16 cellular contexts compared by ENCODE assay signal in the genomic region with DNA sequence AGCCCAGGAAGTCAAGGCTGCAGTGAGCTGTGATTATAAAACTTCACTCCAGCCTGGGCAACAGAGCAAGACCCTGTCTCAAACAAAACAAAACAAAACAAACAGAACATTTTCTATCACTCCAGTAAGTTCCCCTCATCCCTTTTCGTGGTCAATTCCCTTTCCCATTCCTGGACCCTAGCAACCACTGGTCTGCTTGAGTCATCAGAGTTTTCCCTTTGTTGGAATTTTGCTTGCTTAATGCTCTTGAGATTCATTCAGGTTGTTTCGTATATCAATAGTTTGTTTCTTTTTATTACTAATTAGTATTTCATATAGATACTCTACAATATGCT.
DNase-seq lines count a peak whose midpoint lies in the region; ATAC-seq, FAIRE-seq and TF ChIP-seq lines count a peak whose summit lies in the region.
"Had no signal": no experiment of that assay in that cellular context is flagged by ENCODE, and none has a peak within 500 bp of the region (broad histone marks: within the 10 kb centered on the region; RNA-seq: fewer than 3 reads in every experiment).

No MANE protein-coding gene starts in this region.

- POLR2A ChIA-PET in PC-3 (lab: Charles Lee; ENCODE audit: unreplicated experiment): no interaction called here

- CTCF ChIA-PET in PC-3 (lab: Charles Lee): interaction anchor here (0.6 kb wide), 1 partner anchor 77 kb away, joined by 3 read pairs; no protein-coding TSS in a partner anchor

- no peaks in the 10 kb centered on the region for H3K79me1 ChIP-seq in H9 (ENCODE audit: insufficient read depth, low read depth, low read length, poor library complexity, severe bottlenecking)

- no peak overlapping the region for H3K23ac ChIP-seq in H9 (ENCODE audit: insufficient read length, low read depth, low read length)

- no peak for TF ChIP-seq EP300 in neural cell (conservative IDR thresholded peaks at IDR 0.05; ENCODE audit: poor library complexity, severe bottlenecking)

- intact Hi-C loops in PC-3 (cut with micrococcal nuclease): no loop called here
- intact Hi-C loops in kidney (cut with DNase I): no loop called here

- H3K9me3 Mint-ChIP-seq in stimulated activated naive B cell treated with anti-CD40 and anti-IgM and Interleukin-4, amounts not matched to agents 10 μg/mL and 1 μg/mL and 100 μg/mL, for 72 hours: peaks cover 0 to 2% of the 10 kb centered on the region in 2 donors
- H3K9me3 Mint-ChIP-seq in H9: no peaks in the 10 kb centered on the region; a peak in 1 of 5 replicates
- H3K9me3 Mint-ChIP-seq: CD4-positive, alpha-beta memory T cell had no signal

- H3K27ac ChIP-seq in PC-3 (ENCODE audit: low read length) (peak overlapping the region; percentile 57), neural cell (ENCODE audit: low read length) (peak overlapping the region; percentile 94), kidney (ENCODE audit: low read depth in 2 of 2, low read length in 2 of 2) (no peak overlapping the region), H9 (ENCODE audit: insufficient read length, low read depth, low read length) (no peak overlapping the region)
- H3K27ac ChIP-seq: BLaER1 had no signal

- no peak overlapping the region for H4K8ac ChIP-seq in H9 (replicated peaks; ENCODE audit: insufficient read length, low read depth, low read length)

- H3F3A ChIP-seq in PC-3 (ENCODE audit: low read length, unreplicated experiment): peaks cover 10% of the 10 kb centered on the region
- H3F3A ChIP-seq in neural cell (ENCODE audit: insufficient read depth, low read length, poor library complexity, severe bottlenecking): no peaks in the 10 kb centered on the region

- H3K14ac ChIP-seq in H9 (ENCODE audit: insufficient read depth, low read length): no peak overlapping the region

- no peak overlapping the region for H3K18ac ChIP-seq in H9 (ENCODE audit: insufficient read length, low read depth, low read length)

- H3K4ac ChIP-seq in H9 (ENCODE audit: low read depth, low read length): no peak overlapping the region

- H2BK15ac ChIP-seq in H9 (ENCODE audit: low read depth, low read length): no peak overlapping the region

- H4K91ac ChIP-seq in H9 (ENCODE audit: insufficient read length, low read depth, low read length): no peak overlapping the region

- H3K9me3 ChIP-seq in PC-3 (ENCODE audit: low read length) (no peaks in the 10 kb centered on the region), neural cell (ENCODE audit: low read length) (no peaks in the 10 kb centered on the region), kidney (ENCODE audit: control insufficient read depth in 1 of 2, low read length in 2 of 2) (no peaks in the 10 kb centered on the region), H9 (ENCODE audit: control insufficient read depth, low read depth, low read length) (no peaks in the 10 kb centered on the region)
- H3K9me3 ChIP-seq: BLaER1 had no signal

- H3K4me3 ChIP-seq in PC-3 (ENCODE audit: low read length) (no peak overlapping the region), astrocyte of the spinal cord (ENCODE audit: low read depth, low read length) (no peak overlapping the region), neural cell (ENCODE audit: low read length) (no peak overlapping the region), kidney (ENCODE audit: low read length in 2 of 2) (no peak overlapping the region)
- H3K4me3 ChIP-seq: BLaER1 had no signal

- no peak overlapping the region for H2BK12ac ChIP-seq in H9 (ENCODE audit: insufficient read length, low read depth, low read length)

- H3K4me1 ChIP-seq in PC-3 (ENCODE audit: insufficient read depth, low read length) (peaks cover 52% of the 10 kb centered on the region), kidney (ENCODE audit: control insufficient read depth in 1 of 2, insufficient read depth in 1 of 2, low read depth in 1 of 2, low read length in 2 of 2) (no peaks in the 10 kb centered on the region), H9 (ENCODE audit: insufficient read depth, low read length) (no peaks in the 10 kb centered on the region)
- H3K4me1 ChIP-seq: BLaER1 had no signal

- H4K20me1 ChIP-seq in PC-3 (ENCODE audit: low read length) (peaks cover 4% of the 10 kb centered on the region; the same call in 1 of the 2 replicates), neural cell (ENCODE audit: insufficient read depth) (no peaks in the 10 kb centered on the region), H9 (ENCODE audit: control insufficient read depth, insufficient read depth, insufficient read length) (no peaks in the 10 kb centered on the region)
- H4K20me1 ChIP-seq: BLaER1 had no signal

- H2BK20ac ChIP-seq in H9 (ENCODE audit: low read depth, low read length, poor library complexity, severe bottlenecking): no peak overlapping the region

- H2AFZ ChIP-seq in PC-3 (ENCODE audit: low read length) (no peak overlapping the region), neural cell (ENCODE audit: low read depth, low read length) (no peak overlapping the region), H9 (ENCODE audit: low read length) (no peak overlapping the region)

- H3K27me3 ChIP-seq in PC-3 (ENCODE audit: low read length): no peaks in the 10 kb centered on the region
- no peaks in the 10 kb centered on the region for H3K27me3 ChIP-seq in neural cell (ENCODE audit: insufficient read depth, low read depth, low read length)
- no peaks in the 10 kb centered on the region for H3K27me3 ChIP-seq in H9 (ENCODE audit: insufficient read depth, low read length)
- H3K27me3 ChIP-seq: BLaER1 had no signal

- TF ChIP-seq CTCF in PC-3 (conservative IDR thresholded peaks at IDR 0.05; ENCODE audit: low read depth, low read length): no peak
- no peak for TF ChIP-seq CTCF in astrocyte of the spinal cord (IDR thresholded peaks at IDR 0.05; ENCODE audit: low read depth, low read length)
- no peak for TF ChIP-seq CTCF in neural cell (IDR thresholded peaks at IDR 0.05; ENCODE audit: poor library complexity, severe bottlenecking)
- no peak for TF ChIP-seq CTCF in kidney (IDR thresholded peaks at IDR 0.05; ENCODE audit: borderline replicate concordance, extremely low read depth, insufficient read depth)
- no peak for TF ChIP-seq CTCF in H9 (conservative IDR thresholded peaks at IDR 0.05)

- no peak for FAIRE-seq in kidney (lab: Jason Lieb, UNC)

- H4K5ac ChIP-seq in H9 (ENCODE audit: insufficient read length, low read depth, low read length): no peak overlapping the region

- peaks cover 0 to 3% of the 10 kb centered on the region in 2 donors for H3K27me3 Mint-ChIP-seq in stimulated activated naive B cell treated with anti-CD40 and anti-IgM and Interleukin-4, amounts not matched to agents 10 μg/mL and 1 μg/mL and 100 μg/mL, for 72 hours
- no peaks in the 10 kb centered on the region; the same call in none of the 2 replicates for H3K27me3 Mint-ChIP-seq in H9 (ENCODE audit: low read depth)

- H3K4me2 ChIP-seq in PC-3 (ENCODE audit: low read length): peak overlapping the region; percentile 30
- H3K4me2 ChIP-seq in neural cell (ENCODE audit: low read length): no peak overlapping the region
- H3K4me2 ChIP-seq in H9 (ENCODE audit: insufficient read depth, insufficient read length, low read length): no peak overlapping the region
- H3K4me2 ChIP-seq: BLaER1 had no signal

- in situ Hi-C loops in astrocyte of the spinal cord (cut with HindIII; ENCODE audit: low sequenced_read_pairs): no loop called here

- H3K9ac ChIP-seq in PC-3 (ENCODE audit: low read length): no peak overlapping the region
- H3K9ac ChIP-seq in neural cell (ENCODE audit: low read length): no peak overlapping the region
- H3K9ac ChIP-seq in kidney (ENCODE audit: low read length in 2 of 2): no peak overlapping the region
- H3K9ac ChIP-seq in H9 (ENCODE audit: extremely low read depth, insufficient read length, low read length): no peak overlapping the region
- H3K9ac ChIP-seq: BLaER1 had no signal

- H3K4me1 Mint-ChIP-seq in stimulated activated naive B cell treated with anti-CD40 and anti-IgM and Interleukin-4, amounts not matched to agents 10 μg/mL and 1 μg/mL and 100 μg/mL, for 72 hours: no peaks in the 10 kb centered on the region
- peaks cover 0 to 5% of the 10 kb centered on the region in 2 experiments; a peak in 1 of 4 replicates for H3K4me1 Mint-ChIP-seq in H9
- H3K4me1 Mint-ChIP-seq: CD14-positive monocyte; CD4-positive, alpha-beta memory T cell had no signal

- no CpG with 5 or more reads among the region's 2 CpGs for WGBS in H9 (ENCODE audit: extremely low coverage, insufficient read length, low lambda C conversion rate)

- no peak for TF ChIP-seq RAD21 in neural cell (conservative IDR thresholded peaks at IDR 0.05)

- H3K27ac Mint-ChIP-seq in stimulated activated naive B cell treated with anti-CD40 and anti-IgM and Interleukin-4, amounts not matched to agents 10 μg/mL and 1 μg/mL and 100 μg/mL, for 72 hours: no peak overlapping the region
- H3K27ac Mint-ChIP-seq in H9: peak overlapping the region in 1 of 3 experiments; percentile 55; a peak in 1 of 7 replicates
- H3K27ac Mint-ChIP-seq: CD14-positive monocyte had no signal

- no peaks in the 10 kb centered on the region for H3K36me3 Mint-ChIP-seq in stimulated activated naive B cell treated with anti-CD40 and anti-IgM and Interleukin-4, amounts not matched to agents 10 μg/mL and 1 μg/mL and 100 μg/mL, for 72 hours
- H3K36me3 Mint-ChIP-seq in H9 (ENCODE audit: insufficient read depth in 1 of 3, low read depth in 3 of 3): no peaks in the 10 kb centered on the region
- H3K36me3 Mint-ChIP-seq: CD14-positive monocyte; CD4-positive, alpha-beta memory T cell had no signal

- H3K9me2 ChIP-seq in PC-3 (replicated peaks; ENCODE audit: low read length) (no peaks in the 10 kb centered on the region), neural cell (ENCODE audit: insufficient read depth, low read length) (no peaks in the 10 kb centered on the region)

- no peaks in the 10 kb centered on the region for H3K23me2 ChIP-seq in H9 (ENCODE audit: insufficient read length, low read depth, low read length, poor library complexity, severe bottlenecking)

- no peak overlapping the region for H2AK5ac ChIP-seq in H9 (ENCODE audit: insufficient read length, low read length)

- BruUV-seq in PC-3 (replicated peaks; lab: Mats Ljungman, UMichigan): no TSS peak

- H2BK120ac ChIP-seq in H9 (ENCODE audit: low read depth, low read length, poor library complexity, severe bottlenecking): no peak overlapping the region

- H3T11ph ChIP-seq in H9 (ENCODE audit: low read length): no peak overlapping the region

- H3K36me3 ChIP-seq in PC-3 (ENCODE audit: low read depth, low read length) (no peaks in the 10 kb centered on the region), neural cell (ENCODE audit: insufficient read depth, low read length) (no peaks in the 10 kb centered on the region), kidney (ENCODE audit: control insufficient read depth in 1 of 2, insufficient read depth in 2 of 2, low read length in 2 of 2) (no peaks in the 10 kb centered on the region)
- H3K36me3 ChIP-seq: BLaER1 had no signal

- no peak overlapping the region for H3K56ac ChIP-seq in H9 (ENCODE audit: insufficient read length, low read depth, low read length)

- H3K79me2 ChIP-seq in PC-3 (ENCODE audit: low read length) (peaks cover 35% of the 10 kb centered on the region), neural cell (replicated peaks; ENCODE audit: insufficient read depth, low read length) (no peaks in the 10 kb centered on the region), H9 (ENCODE audit: insufficient read depth, low read length) (no peaks in the 10 kb centered on the region)

- ATAC-seq in PC-3: no peak
- ATAC-seq in stimulated activated naive B cell treated with anti-CD40 and anti-IgM and Interleukin-4, amounts not matched to agents 10 μg/mL and 1 μg/mL and 100 μg/mL, for 72 hours (replicated peaks): no peak

- H3K4me3 Mint-ChIP-seq in stimulated activated naive B cell treated with anti-CD40 and anti-IgM and Interleukin-4, amounts not matched to agents 10 μg/mL and 1 μg/mL and 100 μg/mL, for 72 hours: no peak overlapping the region
- no peak overlapping the region for H3K4me3 Mint-ChIP-seq in H9
- H3K4me3 Mint-ChIP-seq: CD14-positive monocyte; CD4-positive, alpha-beta memory T cell had no signal

- no peak overlapping the region for H2BK5ac ChIP-seq in H9 (ENCODE audit: insufficient read length, low read length)

- DNase-seq in EH (ENCODE audit: low read depth) (peak; percentile 28), PC-3 (no peak), astrocyte of the spinal cord (ENCODE audit: low read depth, low spot score) (peak; percentile 22), kidney (no peak), SW 1271 (lab: John Stamatoyannopoulos, UW) (no peak), H9 (no peak)
- no peak for DNase-seq in stimulated activated naive B cell treated with anti-CD40 and anti-IgM and Interleukin-4, amounts not matched to agents 10 μg/mL and 1 μg/mL and 100 μg/mL, for 72 hours
- DNase-seq: 8988T; CD4-positive, alpha-beta memory T cell; DND-41; GDM1; GOT3; H7 had no signal

Comparison
In these comparisons a context has a peak if more than half of its experiments do, and no peak if none do; other contexts are left out.
1. DNase-seq: peak in EH (single experiment) and astrocyte of the spinal cord (single experiment); none in PC-3 (single experiment), stimulated activated naive B cell treated with anti-CD40 and anti-IgM and Interleukin-4, amounts not matched to agents 10 μg/mL and 1 μg/mL and 100 μg/mL, for 72 hours (single experiment), kidney (single experiment), SW 1271 (0 of 2) and H9 (single experiment).
2. H3K27ac ChIP-seq: peak in PC-3 (single experiment) and neural cell (single experiment); none in kidney (0 of 2) and H9 (single experiment).